ENCODE assay signal across 8 cellular contexts in genomic region chr1:245154429-245155185, GRCh38. TPM values are rescaled to one million over a fixed set of nuclear protein-coding genes. Genes with fewer than 3 reads are reported as not detected.
A peak's percentile ranks its signal among the peaks of the same experiment; 100 is the strongest.
DNase-seq lines count a peak whose midpoint lies in the region; ATAC-seq, FAIRE-seq and TF ChIP-seq lines count a peak whose summit lies in the region.

Gene KIF26B, plus strand, starts transcription at chr1:245154985. Its CDS starts 440 bp downstream, at chr1:245155425.

- POLR2A ChIA-PET in AG04449 (lab: Yijun Ruan, JAX): interaction anchor here (0.6 to 0.7 kb wide), 2 partner anchors 119 to 287 kb away, joined by 3 read pairs; no protein-coding TSS in a partner anchor

- H3K27me3 Mint-ChIP-seq in activated naive CD8-positive, alpha-beta T cell treated with anti-CD3 and anti-CD28 coated beads, Interleukin-2, amount 50 U/mL, for 24 hours: peaks cover 72% of the 10 kb centered on the region

- TF ChIP-seq CTCF in AG04449 (IDR thresholded peaks at IDR 0.05; ENCODE audit: insufficient read depth, low read length, missing control alignments) (no peak), left ventricle myocardium inferior (IDR thresholded peaks at IDR 0.05; ENCODE audit: borderline replicate concordance) (no peak), prostate gland (IDR thresholded peaks at IDR 0.05) (no peak), omental fat pad (IDR thresholded peaks at IDR 0.05) (no peak)

- H3K36me3 ChIP-seq in NT2/D1 (ENCODE audit: insufficient read depth, insufficient read length, low read length): peaks cover 4% of the 10 kb centered on the region
- no peaks in the 10 kb centered on the region for H3K36me3 ChIP-seq in left ventricle myocardium inferior
- H3K36me3 ChIP-seq in prostate gland: no peaks in the 10 kb centered on the region

- CTCF ChIA-PET in AG04449 (lab: Yijun Ruan, JAX): interaction anchor here (0.8 to 6.2 kb wide), 17 partner anchors 9 to 1295 kb away, joined by 3 to 80 read pairs (median 8); no protein-coding TSS in a partner anchor

- H3K9me3 ChIP-seq in NT2/D1 (ENCODE audit: insufficient read depth, low read length) (peaks cover 20% of the 10 kb centered on the region), left ventricle myocardium inferior (replicated peaks) (no peaks in the 10 kb centered on the region), prostate gland (no peaks in the 10 kb centered on the region)

- DNase-seq in AG04449 (ENCODE audit: low read depth, low spot score) (no peak), GM12892 (ENCODE audit: insufficient read length) (peak; percentile 37), NT2/D1 (ENCODE audit: low read depth, low spot score) (no peak), left ventricle myocardium inferior (no peak), prostate gland (ENCODE audit: low spot score) (no peak), omental fat pad (ENCODE audit: low spot score) (no peak)
- peak; percentile 37 for DNase-seq in activated naive CD8-positive, alpha-beta T cell treated with anti-CD3 and anti-CD28 coated beads, Interleukin-2, amount 50 U/mL, for 24 hours

- peak within 1 kb of the TSS; percentile 40 for H3K27ac ChIP-seq in left ventricle myocardium inferior (replicated peaks)
- H3K27ac ChIP-seq in prostate gland: peak within 1 kb of the TSS in 1 of 2 donors; percentile 24

- H3K27me3 ChIP-seq in NT2/D1 (ENCODE audit: insufficient read depth, insufficient read length) (peaks cover 41% of the 10 kb centered on the region), left ventricle myocardium inferior (ENCODE audit: low read depth) (peaks cover 76% of the 10 kb centered on the region), prostate gland (replicated peaks; ENCODE audit: insufficient read depth) (no peaks in the 10 kb centered on the region)

- H3K36me3 Mint-ChIP-seq in activated naive CD8-positive, alpha-beta T cell treated with anti-CD3 and anti-CD28 coated beads, Interleukin-2, amount 50 U/mL, for 24 hours (ENCODE audit: low read depth): no peaks in the 10 kb centered on the region

- H3K4me3 Mint-ChIP-seq in activated naive CD8-positive, alpha-beta T cell treated with anti-CD3 and anti-CD28 coated beads, Interleukin-2, amount 50 U/mL, for 24 hours: peak within 1 kb of the TSS; percentile 71

- peaks cover 23% of the 10 kb centered on the region for H3K4me1 Mint-ChIP-seq in activated naive CD8-positive, alpha-beta T cell treated with anti-CD3 and anti-CD28 coated beads, Interleukin-2, amount 50 U/mL, for 24 hours

- no peak within 1 kb of the TSS for H3K27ac Mint-ChIP-seq in activated naive CD8-positive, alpha-beta T cell treated with anti-CD3 and anti-CD28 coated beads, Interleukin-2, amount 50 U/mL, for 24 hours

- ATAC-seq in activated naive CD8-positive, alpha-beta T cell treated with anti-CD3 and anti-CD28 coated beads, Interleukin-2, amount 50 U/mL, for 24 hours: no peak
- no peak for ATAC-seq in omental fat pad (ENCODE audit: low FRiP score)
- no peak for ATAC-seq in GM21526 (IDR thresholded peaks at IDR 0.05; ENCODE audit: low FRiP score, unreplicated experiment)

- peaks cover 1% of the 10 kb centered on the region for H3K9me3 Mint-ChIP-seq in activated naive CD8-positive, alpha-beta T cell treated with anti-CD3 and anti-CD28 coated beads, Interleukin-2, amount 50 U/mL, for 24 hours

- WGBS in prostate gland: under 1% methylated on average over 62 of the region's 81 CpGs

- intact Hi-C loops in left ventricle myocardium inferior (cut with micrococcal nuclease) (loop anchor here (5.0 to 10.0 kb wide), 3 partner anchors 230 to 1290 kb away; no protein-coding TSS in a partner anchor), prostate gland (cut with DNase I) (loop anchor here (2.0 to 5.0 kb wide), 4 partner anchors 848 to 1298 kb away; no protein-coding TSS in a partner anchor)

- H3K4me1 ChIP-seq in NT2/D1 (ENCODE audit: insufficient read depth, insufficient read length) (peaks cover 4% of the 10 kb centered on the region), left ventricle myocardium inferior (peaks cover 43% of the 10 kb centered on the region), prostate gland (replicated peaks) (peaks cover 12% of the 10 kb centered on the region)

- no peak for TF ChIP-seq POLR2A in GM12892 (IDR thresholded peaks at IDR 0.05; ENCODE audit: low read depth, low read length)
- no peak for TF ChIP-seq POLR2A in prostate gland (IDR thresholded peaks at IDR 0.05)

- H3K4me3 ChIP-seq in AG04449 (ENCODE audit: low read depth, low read length): peak within 1 kb of the TSS; percentile 68
- peak within 1 kb of the TSS; percentile 77 for H3K4me3 ChIP-seq in NT2/D1 (ENCODE audit: insufficient read length, low read depth)
- peak within 1 kb of the TSS; percentile 76 for H3K4me3 ChIP-seq in left ventricle myocardium inferior
- peak within 1 kb of the TSS; percentile 41 to 44 for H3K4me3 ChIP-seq in prostate gland

- FAIRE-seq in GM12892 (lab: Jason Lieb, UNC): no peak

- peak within 1 kb of the TSS; percentile 87 for H3K9ac ChIP-seq in NT2/D1 (ENCODE audit: insufficient read length, low read depth)

RNA-seq across cellular contexts. Expression of gene KIF26B, which starts in this region (rescaled TPM):
- 1.9 TPM for polyA plus RNA-seq in GM12892 (2012; ENCODE audit: missing spikeins)
- total RNA-seq in left ventricle myocardium inferior (3.5 TPM), prostate gland (1 to 10 TPM; 3.3 to 3.8 TPM), omental fat pad (under 1 TPM; 0.13 to 0.96 (median 0.39) TPM)

Comparison
In these comparisons a context has a peak if more than half of its experiments do, and no peak if none do; other contexts are left out.
1. DNase-seq: peak in GM12892 (single experiment) and activated naive CD8-positive, alpha-beta T cell treated with anti-CD3 and anti-CD28 coated beads, Interleukin-2, amount 50 U/mL, for 24 hours (single experiment); none in AG04449 (single experiment), NT2/D1 (single experiment), left ventricle myocardium inferior (single experiment), prostate gland (single experiment) and omental fat pad (single experiment).
2. Peak in every context shown above with its lines, with median percentiles within 50 percentile points of each other: H3K4me3 ChIP-seq.